In the genomic region with DNA sequence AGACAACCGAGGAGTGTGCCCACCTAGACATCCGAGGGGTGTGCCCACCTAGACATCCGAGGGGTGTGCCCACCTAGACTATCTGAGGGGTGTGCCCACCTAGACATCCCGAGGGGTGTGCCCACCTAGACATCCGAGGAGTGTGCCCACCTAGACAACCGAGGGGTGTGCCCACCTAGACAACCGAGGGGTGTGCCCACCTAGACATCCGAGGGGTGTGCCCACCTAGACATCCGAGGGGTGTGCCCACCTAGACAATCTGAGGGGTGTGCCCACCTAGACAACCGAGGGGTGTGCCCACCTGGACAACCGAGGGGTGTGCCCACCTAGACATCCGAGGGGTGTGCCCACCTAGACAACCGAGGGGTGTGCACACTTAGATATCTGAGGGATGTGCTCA, we compare ENCODE assay signal across 8 cellular contexts. TPM values are rescaled to one million over a fixed set of nuclear protein-coding genes. Genes with fewer than 3 reads are reported as not detected.
"Had no signal": no experiment of that assay in that cellular context is flagged by ENCODE, and none has a peak within 500 bp of the region (broad histone marks: within the 10 kb centered on the region; RNA-seq: fewer than 3 reads in every experiment).

No MANE protein-coding gene starts in this region.

RNA-seq across cellular contexts. Expression of a gene that starts 10.6 kb away (rescaled TPM):
- total RNA-seq: hepatocyte, kidney epithelial cell, left ventricle myocardium superior, mammary epithelial cell, mononuclear cell, myocyte had no signal
- polyA plus RNA-seq: hepatocyte, immature natural killer cell, keratinocyte, mammary epithelial cell had no signal
